In genomic region chr1:201898240-201898894, GRCh38 we compare ENCODE assay signal across 30 cellular contexts. TPM values are rescaled to one million over a fixed set of nuclear protein-coding genes. Genes with fewer than 3 reads are reported as not detected.
DNase-seq lines count a peak whose midpoint lies in the region; ATAC-seq and TF ChIP-seq lines count a peak whose summit lies in the region.
"Had no signal": no experiment of that assay in that cellular context is flagged by ENCODE, and none has a peak within 500 bp of the region (broad histone marks: within the 10 kb centered on the region; RNA-seq: fewer than 3 reads in every experiment).

No MANE protein-coding gene starts in this region.

- TF ChIP-seq POLR2A in esophagus muscularis mucosa (IDR thresholded peaks at IDR 0.05; ENCODE audit: low read depth) = no peak
- no peak for TF ChIP-seq POLR2A in sigmoid colon (IDR thresholded peaks at IDR 0.05)

- H3K27ac ChIP-seq in right atrium auricular region (peak overlapping the region; percentile 68 to 71), esophagus muscularis mucosa (replicated peaks in 1 of 4) (peak overlapping the region; percentile 89 to 95 (median 92)), sigmoid colon (peak overlapping the region; percentile 81 to 97 (median 88)), aorta (ENCODE audit: low read depth in 1 of 2, low read length in 2 of 2) (peak overlapping the region; percentile 64 to 89)
- H3K27ac ChIP-seq: foreskin keratinocyte had no signal

- TF ChIP-seq EP300 in esophagus muscularis mucosa (IDR thresholded peaks at IDR 0.05) (no peak), sigmoid colon (IDR thresholded peaks at IDR 0.05) (no peak)

- H3K36me3 ChIP-seq in right atrium auricular region (peaks cover 15% of the 10 kb centered on the region), esophagus muscularis mucosa (peaks cover 8 to 41% (median 23%) of the 10 kb centered on the region in 4 donors), sigmoid colon (peaks cover 28 to 48% (median 34%) of the 10 kb centered on the region in 4 donors), aorta (ENCODE audit: control insufficient read depth in 1 of 2, insufficient read depth in 2 of 2, low read length in 1 of 2) (peaks cover 5 to 12% of the 10 kb centered on the region in 2 donors), H7 (replicated peaks; ENCODE audit: control insufficient read depth, insufficient read depth, low read length) (no peaks in the 10 kb centered on the region)
- H3K36me3 ChIP-seq: left ventricle myocardium inferior had no signal

- no peak for DNase-seq in right atrium auricular region (ENCODE audit: low spot score)
- DNase-seq in Right ventricle myocardium inferior (ENCODE audit: missing footprints) = no peak
- DNase-seq in esophagus muscularis mucosa (ENCODE audit: extremely low spot score) = no peak
- no peak for DNase-seq in sigmoid colon
- DNase-seq in aorta = no peak
- no peak for DNase-seq in NCI-H526 treated with DMSO at 0.1 percent for 48 hours (lab: John Stamatoyannopoulos, UW)
- DNase-seq in H7 = no peak
- DNase-seq in NOMO-1 treated with dmso at 0.1 percent for 144 hours (lab: John Stamatoyannopoulos, UW; ENCODE audit: unreplicated experiment) = no peak
- DNase-seq: 8988T; activated CD4-positive, alpha-beta T cell treated with anti-CD3 and anti-CD28 coated beads, Interleukin-2, amount 10 ng/mL, durations not matched to agents 7 days and 5 days; activated T-cell treated with anti-CD3 and anti-CD28 coated beads, Interleukin-2, amount 50 U/mL, for 1 hour; central memory CD4-positive, alpha-beta T cell; dermis blood vessel endothelial cell; endodermal cell; foreskin keratinocyte; GDM1; islet precursor cell; left ventricle myocardium inferior; naive thymus-derived CD4-positive, alpha-beta T cell; NCI-H2107; NCI-H748 treated with DMSO at 0.1 percent for 48 hours; occipital lobe; small intestine; stimulated activated naive CD8-positive, alpha-beta T cell treated with anti-CD3 and anti-CD28 coated beads, Interleukin-15, Interleukin-2, amounts not matched to agents 100 U/mL and 50 U/mL, for 24 hours; T1000 had no signal

- H3K4me3 ChIP-seq in right atrium auricular region (no peak overlapping the region), esophagus muscularis mucosa (no peak overlapping the region), sigmoid colon (no peak overlapping the region), aorta (ENCODE audit: low read length in 2 of 2) (no peak overlapping the region), H7 (ENCODE audit: insufficient read depth, low read depth, low read length) (no peak overlapping the region)
- H3K4me3 ChIP-seq: GM23338, heart left ventricle, left ventricle myocardium inferior, tibial nerve had no signal

- H3K4me1 ChIP-seq in right atrium auricular region (peaks cover 0 to 23% of the 10 kb centered on the region in 2 donors), esophagus muscularis mucosa (peaks cover 28 to 99% (median 97%) of the 10 kb centered on the region in 4 donors), sigmoid colon (peaks cover 0 to 98% (median 77%) of the 10 kb centered on the region in 4 donors), aorta (ENCODE audit: control insufficient read depth in 1 of 2, insufficient read depth in 2 of 2, low read length in 2 of 2) (peaks cover 0 to 6% of the 10 kb centered on the region in 2 donors)
- H3K4me1 ChIP-seq: foreskin keratinocyte had no signal

- intact Hi-C loops in Right ventricle myocardium inferior (cut with DNase I) = loop anchor here (5.0 kb wide), 2 partner anchors 59 to 224 kb away; partner anchors contain the start of genes GPR37L1 and TIMM17A
- intact Hi-C loops in esophagus muscularis mucosa (cut with DNase I) = no loop called here
- intact Hi-C loops in sigmoid colon (cut with DNase I) = loop anchor here (10.0 kb wide), 1 partner anchor 236 kb away; no protein-coding TSS in a partner anchor
- intact Hi-C loops in aorta (cut with DNase I) = loop anchor here in 1 of 2 donors (10.0 kb wide), 1 partner anchor 236 kb away; no protein-coding TSS in a partner anchor

- ATAC-seq in Right ventricle myocardium inferior (no peak), aorta (ENCODE audit: low FRiP score) (no peak)
- ATAC-seq: foreskin keratinocyte; GM23338; heart left ventricle; naive thymus-derived CD4-positive, alpha-beta T cell; stimulated activated naive CD8-positive, alpha-beta T cell treated with anti-CD3 and anti-CD28 coated beads, Interleukin-15, Interleukin-2, amounts not matched to agents 100 U/mL and 50 U/mL, for 24 hours had no signal

- H3K9me3 ChIP-seq in right atrium auricular region (no peaks in the 10 kb centered on the region), esophagus muscularis mucosa (no peaks in the 10 kb centered on the region), sigmoid colon (no peaks in the 10 kb centered on the region), aorta (ENCODE audit: control insufficient read depth, low read length) (no peaks in the 10 kb centered on the region)
- H3K9me3 ChIP-seq: heart left ventricle, left ventricle myocardium inferior, tibial nerve had no signal

- 40% methylated on average over 4 of the region's 4 CpGs for WGBS in esophagus muscularis mucosa
- WGBS in sigmoid colon, 2 donors = 53 to 78% methylated on average over 4 of the region's 4 CpGs
- 46 to 47% methylated on average over 4 of the region's 4 CpGs for WGBS in aorta, 2 donors

- H3K27me3 ChIP-seq in right atrium auricular region = no peaks in the 10 kb centered on the region
- no peaks in the 10 kb centered on the region for H3K27me3 ChIP-seq in esophagus muscularis mucosa
- no peaks in the 10 kb centered on the region for H3K27me3 ChIP-seq in sigmoid colon
- no peaks in the 10 kb centered on the region for H3K27me3 ChIP-seq in aorta (ENCODE audit: control insufficient read depth in 1 of 2, insufficient read depth in 2 of 2, low read length in 1 of 2)
- no peaks in the 10 kb centered on the region; the same call in 1 of the 2 replicates for H3K27me3 ChIP-seq in H7 (ENCODE audit: control insufficient read depth, insufficient read depth, low read length)
- H3K27me3 ChIP-seq: foreskin keratinocyte, heart left ventricle, tibial nerve had no signal

- TF ChIP-seq CTCF in right atrium auricular region (IDR thresholded peaks at IDR 0.05) (no peak), esophagus muscularis mucosa (IDR thresholded peaks at IDR 0.05) (no peak), sigmoid colon (IDR thresholded peaks at IDR 0.05) (no peak)

RNA-seq across cellular contexts. Expression of gene SHISA4, which starts 9.7 kb away (rescaled TPM):
- total RNA-seq in right atrium auricular region = 100 to 1,000 TPM in 1 of 2 donors, 10 to 100 TPM in 1; 74.2 to 176 TPM
- total RNA-seq in Right ventricle myocardium inferior = 159 TPM
- total RNA-seq in esophagus muscularis mucosa = 10 to 100 TPM; 20.3 to 31.0 (median 28.5) TPM
- total RNA-seq in sigmoid colon = 10 to 100 TPM; 12.7 to 23.7 (median 19.3) TPM
- polyA plus RNA-seq in sigmoid colon = 1 to 10 TPM; 3.5 to 6.1 (median 3.6) TPM
- total RNA-seq in aorta = 10 to 100 TPM; 30.6 to 39.9 TPM
- 10 to 100 TPM; 76.1 to 93.1 TPM for polyA plus RNA-seq in aorta
- 3.7 and 6.1 TPM in 2 replicates for total RNA-seq in H7 (2014; rRNA removed; shearing (Covaris generic))
- polyA plus RNA-seq: naive thymus-derived CD4-positive, alpha-beta T cell had no signal

RNA-seq across cellular contexts. Expression of gene LMOD1, which starts 48.0 kb away (rescaled TPM):
- total RNA-seq in right atrium auricular region = 10 to 100 TPM; 31.4 to 42.2 TPM
- 10.8 TPM for total RNA-seq in Right ventricle myocardium inferior
- total RNA-seq in esophagus muscularis mucosa = 1,000 to 10,000 TPM; 1,021 to 1,618 (median 1,290) TPM
- 1,000 to 10,000 TPM in 1 of 4 donors, 100 to 1,000 TPM in 3; 633 to 1,011 (median 785) TPM for total RNA-seq in sigmoid colon
- polyA plus RNA-seq in sigmoid colon = 10 to 100 TPM in 2 of 3 donors, 1 to 10 TPM in 1; 4.9 to 75.0 (median 15.6) TPM
- 100 to 1,000 TPM; 347 to 469 TPM for total RNA-seq in aorta
- 100 to 1,000 TPM; 368 to 601 TPM for polyA plus RNA-seq in aorta
- 0.42 and 0.48 TPM in 2 replicates for total RNA-seq in H7 (2014; rRNA removed; shearing (Covaris generic))
- total RNA-seq: activated CD4-positive, alpha-beta T cell treated with anti-CD3 and anti-CD28 coated beads, Interleukin-2, amount 10 ng/mL, durations not matched to agents 7 days and 5 days; activated CD8-positive, alpha-beta memory T cell treated with anti-CD3 and anti-CD28 coated beads for 36 hours; foreskin keratinocyte; naive thymus-derived CD4-positive, alpha-beta T cell; SK-MEL-5 had no signal
- polyA plus RNA-seq: foreskin keratinocyte; naive thymus-derived CD4-positive, alpha-beta T cell had no signal

RNA-seq across cellular contexts. Expression of gene TIMM17A, which starts 56.9 kb away (rescaled TPM):
- 10 to 100 TPM; 42.7 to 59.1 TPM for total RNA-seq in right atrium auricular region
- total RNA-seq in Right ventricle myocardium inferior = 83.6 TPM
- total RNA-seq in esophagus muscularis mucosa = 10 to 100 TPM; 30.7 to 46.1 (median 32.4) TPM
- total RNA-seq in sigmoid colon = 10 to 100 TPM; 23.3 to 56.7 (median 38.4) TPM
- polyA plus RNA-seq in sigmoid colon = 10 to 100 TPM; 48.6 to 71.4 (median 57.7) TPM
- total RNA-seq in aorta = 10 to 100 TPM; 29.2 to 48.8 TPM
- 10 to 100 TPM; 34.4 to 77.4 TPM for polyA plus RNA-seq in aorta
- 74.6 and 75.6 TPM in 2 replicates for total RNA-seq in H7 (2014; rRNA removed; shearing (Covaris generic))

Comparison
In these comparisons a context has a peak if more than half of its experiments do, and no peak if none do; other contexts are left out.
1. RNA of gene LMOD1, which starts 48.0 kb away (total RNA-seq): 1,021 to 1,618 TPM in esophagus muscularis mucosa, 633 to 1,011 TPM in sigmoid colon and 347 to 469 TPM in aorta; 31.4 to 42.2 TPM in right atrium auricular region, 10.8 TPM in Right ventricle myocardium inferior (single experiment) and 0.42 to 0.48 TPM in H7; every median in the first group is over 4 times any median in the second.
2. Peak in every context shown above with its lines, with median percentiles within 50 percentile points of each other: H3K27ac ChIP-seq.